Comparison of ENCODE assay signal across 36 cellular contexts in genomic region chr16:79901522-79901921, GRCh38.
"Had no signal": no experiment of that assay in that cellular context is flagged by ENCODE, and none has a peak within 500 bp of the region (broad histone marks: within the 10 kb centered on the region; RNA-seq: fewer than 3 reads in every experiment).

No MANE protein-coding gene starts in this region.

- H3K27me3 ChIP-seq: MG63 had no signal

- H3K36me3 ChIP-seq: MG63 had no signal

- H3K4me3 ChIP-seq: MG63 had no signal

- DNase-seq: Kasumi-1, MG63, MM.1S, MV-4-11, NCI-H1048, NCI-H1092, NCI-H1092 treated with DMSO at 0.1 percent for 48 hours, NCI-H1105, NCI-H1105 treated with DMSO at 0.1 percent for 48 hours, NCI-H1417, NCI-H1417 treated with DMSO at 0.1 percent for 48 hours, NCI-H1436, NCI-H1436 treated with DMSO at 0.1 percent for 48 hours, NCI-H146, NCI-H1694, NCI-H1694 treated with DMSO at 0.1 percent for 48 hours, NCI-H187, NCI-H187 treated with DMSO at 0.1 percent for 48 hours, NCI-H1930, NCI-H2029, NCI-H2029 treated with DMSO at 0.1 percent for 48 hours, NCI-H2081, NCI-H2081 treated with DMSO at 0.1 percent for 48 hours, NCI-H2107, NCI-H2171, NCI-H2171 treated with DMSO at 0.1 percent for 48 hours, NCI-H2227 treated with DMSO at 0.1 percent for 48 hours, NCI-H226, NCI-H345, NCI-H446, NCI-H446 treated with DMSO at 0.1 percent for 48 hours, NCI-H510A, NCI-H510A treated with DMSO at 0.1 percent for 48 hours, NCI-H524, NCI-H524 treated with DMSO at 0.1 percent for 48 hours, NCI-H526 had no signal

- H3K9me3 ChIP-seq: MG63 had no signal
